1 cellular context compared by ENCODE assay signal in genomic region chr1:26237230-26237966, GRCh38.
TF ChIP-seq lines count a peak whose summit lies in the region.

No MANE protein-coding gene starts in this region.

TF ChIP-seq in K562, 482 proteins besides CTCF, POLR2A, EP300 and RAD21 (continued from another document and continues in another):
- TF ChIP-seq ZBTB26 (CRISPR knock-in tag; IDR thresholded peaks at IDR 0.05) (no peak), FOXP1 (CRISPR knock-in tag; IDR thresholded peaks at IDR 0.05) (no peak), TARDBP (IDR thresholded peaks at IDR 0.05) (no peak), ATF7 (IDR thresholded peaks at IDR 0.05) (0 out of 2 replicates have a peak, but pooled peaks have one; percentile 15), GTF3C2 (IDR thresholded peaks at IDR 0.05; ENCODE audit: borderline replicate concordance, extremely low read depth, insufficient read length) (no peak), U2AF1 (optimal IDR thresholded peaks at IDR 0.05; ENCODE audit: low read depth, low read length) (no peak), CEBPB (tag; IDR thresholded peaks at IDR 0.05) (no peak), SAFB (IDR thresholded peaks at IDR 0.05; ENCODE audit: borderline replicate concordance, low read depth, low read length) (no peak), ZNF507 (tag; conservative IDR thresholded peaks at IDR 0.05) (no peak), KLF10 (CRISPR knock-in tag; IDR thresholded peaks at IDR 0.05) (no peak), YBX1 (IDR thresholded peaks at IDR 0.05) (no peak), GABPA (tag; conservative IDR thresholded peaks at IDR 0.05; ENCODE audit: low read depth) (no peak), ZNF699 (CRISPR knock-in tag; IDR thresholded peaks at IDR 0.05; ENCODE audit: insufficient replicate concordance) (no peak), NR1H2 (CRISPR knock-in tag; IDR thresholded peaks at IDR 0.05) (no peak), ZNF263 (CRISPR knock-in tag; IDR thresholded peaks at IDR 0.05; ENCODE audit: borderline replicate concordance) (no peak), BRD9 (IDR thresholded peaks at IDR 0.05; ENCODE audit: low read depth, partially characterized antibody) (no peak), PCBP1 (IDR thresholded peaks at IDR 0.05; ENCODE audit: low read depth, low read length, poor library complexity, severe bottlenecking) (no peak), ETV6 (IDR thresholded peaks at IDR 0.05; ENCODE audit: borderline replicate concordance in 1 of 2, low read depth in 2 of 2, low read length in 1 of 2) (no peak), ETV6 (CRISPR knock-in tag; IDR thresholded peaks at IDR 0.05; ENCODE audit: borderline replicate concordance) (no peak), CLOCK (CRISPR knock-in tag; IDR thresholded peaks at IDR 0.05; ENCODE audit: borderline replicate concordance) (no peak), ZNF707 (CRISPR knock-in tag; conservative IDR thresholded peaks at IDR 0.05) (no peak), ZBED1 (IDR thresholded peaks at IDR 0.05) (no peak), JUND (IDR thresholded peaks at IDR 0.05; ENCODE audit: borderline replicate concordance, low read depth, low read length) (peak; percentile 70; the same call in 1 of the 2 replicates), JUND (tag; IDR thresholded peaks at IDR 0.05; ENCODE audit: borderline replicate concordance, low read depth, low read length) (peak; percentile 88), HNRNPL (IDR thresholded peaks at IDR 0.05; ENCODE audit: low read depth, low read length) (no peak), HNRNPH1 (optimal IDR thresholded peaks at IDR 0.05; ENCODE audit: low read depth, low read length) (no peak), IFI16 (CRISPR knock-in tag; IDR thresholded peaks at IDR 0.05) (no peak), ZSCAN32 (CRISPR knock-in tag; IDR thresholded peaks at IDR 0.05) (no peak), NRF1 (conservative IDR thresholded peaks at IDR 0.05 in 1 of 2, IDR thresholded peaks at IDR 0.05 in 1 of 2) (no peak), RB1 (IDR thresholded peaks at IDR 0.05; ENCODE audit: low read depth) (no peak), ZFP30 (CRISPR knock-in tag; IDR thresholded peaks at IDR 0.05; ENCODE audit: borderline replicate concordance) (no peak), SMAD2 (IDR thresholded peaks at IDR 0.05; ENCODE audit: low read depth, low read length) (no peak), USF2 (CRISPR knock-in tag; IDR thresholded peaks at IDR 0.05) (no peak), PHF21A (IDR thresholded peaks at IDR 0.05; ENCODE audit: borderline replicate concordance, low read depth) (no peak), C11orf30 (IDR thresholded peaks at IDR 0.05; ENCODE audit: low read depth) (peak; percentile 98), ZNF780A (CRISPR knock-in tag; IDR thresholded peaks at IDR 0.05) (no peak), ARNT (IDR thresholded peaks at IDR 0.05) (peak in 1 of 2 experiments; percentile 27; a peak in 1 of 4 replicates), TGIF2 (CRISPR knock-in tag; IDR thresholded peaks at IDR 0.05) (no peak), ZBTB43 (CRISPR knock-in tag; IDR thresholded peaks at IDR 0.05) (no peak), MGA (IDR thresholded peaks at IDR 0.05) (no peak; the same call in 1 of the 2 replicates), ETS2 (tag; IDR thresholded peaks at IDR 0.05; ENCODE audit: borderline replicate concordance, poor library complexity, severe bottlenecking) (no peak), E2F6 (IDR thresholded peaks at IDR 0.05; ENCODE audit: borderline replicate concordance in 1 of 2, extremely low read depth in 1 of 2, insufficient read depth in 1 of 2, insufficient read length in 1 of 2, low read depth in 1 of 2, low read length in 1 of 2, poor library complexity in 1 of 2, severe bottlenecking in 1 of 2) (no peak), NCOA1 (IDR thresholded peaks at IDR 0.05; ENCODE audit: low read depth) (no peak), ZFPM2 (CRISPR knock-in tag; IDR thresholded peaks at IDR 0.05) (no peak), POLR2AphosphoS2 (IDR thresholded peaks at IDR 0.05; ENCODE audit: low read length) (no peak), ZNF75A (CRISPR knock-in tag; IDR thresholded peaks at IDR 0.05) (no peak), KAT7 (CRISPR knock-in tag; IDR thresholded peaks at IDR 0.05; ENCODE audit: borderline replicate concordance) (0 out of 2 replicates have a peak, but pooled peaks have one; percentile 21)
